24 cellular contexts compared by ENCODE assay signal in the genomic region with DNA sequence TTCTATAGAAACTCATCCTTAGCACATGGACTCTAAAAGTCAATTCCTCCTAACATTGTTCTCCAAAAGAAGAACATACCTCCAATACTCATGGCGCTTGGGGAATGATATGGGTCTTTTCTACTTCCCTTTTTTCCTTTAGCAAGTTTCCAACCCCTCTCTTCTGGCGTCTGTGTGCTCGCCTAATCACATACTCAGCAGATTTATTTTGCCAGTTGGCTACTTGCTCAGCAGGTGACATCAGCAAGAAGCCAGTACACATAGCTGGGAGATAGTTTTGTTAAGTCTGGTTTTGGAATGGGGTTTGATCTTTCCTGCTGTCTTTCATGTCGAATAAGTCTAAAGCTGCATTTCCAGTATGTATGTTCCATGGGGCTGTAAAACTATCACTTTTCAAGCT.
"Had no signal": no experiment of that assay in that cellular context is flagged by ENCODE, and none has a peak within 500 bp of the region (broad histone marks: within the 10 kb centered on the region; RNA-seq: fewer than 3 reads in every experiment).

No MANE protein-coding gene starts in this region.

- H3K4me3 ChIP-seq: K562, PC-9, Peyer's patch, SJSA1, SK-N-MC had no signal

- H3K9ac ChIP-seq: KMS-11 had no signal

- H3K36me3 ChIP-seq: Peyer's patch, SJSA1 had no signal

- H3K4me2 ChIP-seq: KMS-11, PC-9 had no signal

- DNase-seq: Kasumi-1, MV-4-11, NCI-H1048, NCI-H1105 treated with DMSO at 0.1 percent for 48 hours, NCI-H1417 treated with DMSO at 0.1 percent for 48 hours, NCI-H146, NCI-H1694 treated with DMSO at 0.1 percent for 48 hours, NCI-H1930, NCI-H2081, NCI-H2171, NCI-H226, NCI-H446, NCI-H510A treated with DMSO at 0.1 percent for 48 hours, NCI-H526, NCI-H82, PC-9, Peyer's patch, Right ventricle myocardium superior, SIG-M5 had no signal

- H2AFZ ChIP-seq: PC-9 had no signal

- H3K4me1 ChIP-seq: Peyer's patch, SJSA1 had no signal

- H3K36me3 Mint-ChIP-seq: IgD-negative memory B cell had no signal

- H3K27ac Mint-ChIP-seq: IgD-negative memory B cell had no signal

- H3K27me3 Mint-ChIP-seq: IgD-negative memory B cell had no signal

- H3K27me3 ChIP-seq: Peyer's patch, SJSA1 had no signal

- H3K4me3 Mint-ChIP-seq: IgD-negative memory B cell had no signal

- H3K4me1 Mint-ChIP-seq: IgD-negative memory B cell had no signal

- H3K27ac ChIP-seq: KMS-11, PC-9, Peyer's patch, SJSA1, SK-N-MC had no signal

- H3K9me3 ChIP-seq: Peyer's patch, SJSA1 had no signal

- FAIRE-seq: K562 had no signal
